ENCODE assay signal across 1 cellular context in genomic region chr4:38004887-38005286, GRCh38.
TF ChIP-seq lines count a peak whose summit lies in the region.

No MANE protein-coding gene starts in this region.

TF ChIP-seq in H1, 55 proteins besides CTCF, POLR2A, EP300 and RAD21:
- TF ChIP-seq CBX8 (IDR thresholded peaks at IDR 0.05; ENCODE audit: borderline replicate concordance, low read depth, low read length) (no peak), CHD1 (IDR thresholded peaks at IDR 0.05; ENCODE audit: low read depth, low read length) (no peak)
TF ChIP-seq in H1: peak in this region for 0.
